In genomic region chr1:40182956-40183710, GRCh38 we compare ENCODE assay signal across 9 cellular contexts. TPM values are rescaled to one million over a fixed set of nuclear protein-coding genes. Genes with fewer than 3 reads are reported as not detected.
DNase-seq lines count a peak whose midpoint lies in the region; ATAC-seq and TF ChIP-seq lines count a peak whose summit lies in the region.
"Had no signal": no experiment of that assay in that cellular context is flagged by ENCODE, and none has a peak within 500 bp of the region (broad histone marks: within the 10 kb centered on the region; RNA-seq: fewer than 3 reads in every experiment).

No MANE protein-coding gene starts in this region.

- no peaks in the 10 kb centered on the region for H3K9me3 ChIP-seq in gastroesophageal sphincter

- no peak for TF ChIP-seq POLR2A in gastroesophageal sphincter (IDR thresholded peaks at IDR 0.05)

- no peak overlapping the region for H3K4me3 ChIP-seq in gastroesophageal sphincter

- no peak for DNase-seq in activated CD4-positive, alpha-beta T cell treated with anti-CD3 and anti-CD28 coated beads, Interleukin-2, amount 10 ng/mL, durations not matched to agents 24 days and 14 days
- DNase-seq in activated CD4-positive, alpha-beta T cell treated with anti-CD3 and anti-CD28 coated beads for 48 hours: no peak
- DNase-seq in LHCN-M2 (ENCODE audit: low read depth) (peak; percentile 43), neural crest cell (ENCODE audit: low read depth, low spot score) (no peak), NCI-H2107 (lab: John Stamatoyannopoulos, UW) (no peak)
- no peak for DNase-seq in central memory CD8-positive, alpha-beta T cell (ENCODE audit: low spot score in 2 of 2)
- no peak for DNase-seq in stimulated activated effector memory CD8-positive, alpha-beta T cell treated with anti-CD3 and anti-CD28 coated beads, Interleukin-12 subunit alpha, Interleukin-12 subunit beta, amount 100 ng/mL, for 72 hours (ENCODE audit: low spot score in 2 of 2)
- DNase-seq: EL had no signal

- intact Hi-C loops in activated CD4-positive, alpha-beta T cell treated with anti-CD3 and anti-CD28 coated beads, Interleukin-2, amount 10 ng/mL, durations not matched to agents 24 days and 14 days (cut with micrococcal nuclease): no loop called here

- no peak overlapping the region for H3K27ac ChIP-seq in gastroesophageal sphincter

- peak overlapping the region; percentile 10 for H3K27ac Mint-ChIP-seq in activated CD4-positive, alpha-beta T cell treated with anti-CD3 and anti-CD28 coated beads, Interleukin-2, amount 10 ng/mL, durations not matched to agents 24 days and 14 days
- peak overlapping the region; percentile 54 for H3K27ac Mint-ChIP-seq in central memory CD8-positive, alpha-beta T cell (ENCODE audit: low read depth)
- peak overlapping the region; percentile 8 for H3K27ac Mint-ChIP-seq in neural crest cell (ENCODE audit: unreplicated experiment)
- no peak overlapping the region for H3K27ac Mint-ChIP-seq in stimulated activated effector memory CD8-positive, alpha-beta T cell treated with anti-CD3 and anti-CD28 coated beads, Interleukin-12 subunit alpha, Interleukin-12 subunit beta, amount 100 ng/mL, for 72 hours

- no peak overlapping the region for H3K4me3 Mint-ChIP-seq in activated CD4-positive, alpha-beta T cell treated with anti-CD3 and anti-CD28 coated beads, Interleukin-2, amount 10 ng/mL, durations not matched to agents 24 days and 14 days
- H3K4me3 Mint-ChIP-seq in central memory CD8-positive, alpha-beta T cell: no peak overlapping the region
- H3K4me3 Mint-ChIP-seq in neural crest cell: no peak overlapping the region
- no peak overlapping the region for H3K4me3 Mint-ChIP-seq in stimulated activated effector memory CD8-positive, alpha-beta T cell treated with anti-CD3 and anti-CD28 coated beads, Interleukin-12 subunit alpha, Interleukin-12 subunit beta, amount 100 ng/mL, for 72 hours

- H3K36me3 Mint-ChIP-seq in activated CD4-positive, alpha-beta T cell treated with anti-CD3 and anti-CD28 coated beads, Interleukin-2, amount 10 ng/mL, durations not matched to agents 24 days and 14 days (ENCODE audit: low read depth): peaks cover 28% of the 10 kb centered on the region
- H3K36me3 Mint-ChIP-seq in central memory CD8-positive, alpha-beta T cell (ENCODE audit: insufficient read depth): peaks cover 9% of the 10 kb centered on the region
- H3K36me3 Mint-ChIP-seq in neural crest cell (ENCODE audit: low read depth): no peaks in the 10 kb centered on the region
- peaks cover 16% of the 10 kb centered on the region for H3K36me3 Mint-ChIP-seq in stimulated activated effector memory CD8-positive, alpha-beta T cell treated with anti-CD3 and anti-CD28 coated beads, Interleukin-12 subunit alpha, Interleukin-12 subunit beta, amount 100 ng/mL, for 72 hours

- H3K27me3 Mint-ChIP-seq in activated CD4-positive, alpha-beta T cell treated with anti-CD3 and anti-CD28 coated beads, Interleukin-2, amount 10 ng/mL, durations not matched to agents 24 days and 14 days: no peaks in the 10 kb centered on the region
- no peaks in the 10 kb centered on the region for H3K27me3 Mint-ChIP-seq in central memory CD8-positive, alpha-beta T cell
- H3K27me3 Mint-ChIP-seq in neural crest cell (ENCODE audit: low read depth): no peaks in the 10 kb centered on the region

- TF ChIP-seq CTCF in neural crest cell (conservative IDR thresholded peaks at IDR 0.05) (peak; percentile 59), gastroesophageal sphincter (IDR thresholded peaks at IDR 0.05) (peak in 1 of 4 experiments; percentile 25)

- no peaks in the 10 kb centered on the region for H3K9me3 Mint-ChIP-seq in activated CD4-positive, alpha-beta T cell treated with anti-CD3 and anti-CD28 coated beads, Interleukin-2, amount 10 ng/mL, durations not matched to agents 24 days and 14 days
- H3K9me3 Mint-ChIP-seq in central memory CD8-positive, alpha-beta T cell: no peaks in the 10 kb centered on the region
- H3K9me3 Mint-ChIP-seq in neural crest cell: no peaks in the 10 kb centered on the region
- H3K9me3 Mint-ChIP-seq in stimulated activated effector memory CD8-positive, alpha-beta T cell treated with anti-CD3 and anti-CD28 coated beads, Interleukin-12 subunit alpha, Interleukin-12 subunit beta, amount 100 ng/mL, for 72 hours: no peaks in the 10 kb centered on the region

- no peaks in the 10 kb centered on the region for H3K27me3 ChIP-seq in gastroesophageal sphincter

- H3K4me1 ChIP-seq in gastroesophageal sphincter: peaks cover 12 to 83% (median 13%) of the 10 kb centered on the region in 3 donors

- TF ChIP-seq EP300 in gastroesophageal sphincter (IDR thresholded peaks at IDR 0.05): no peak

- 32 to 34% methylated on average over 3 of the region's 3 CpGs for WGBS in gastroesophageal sphincter (ENCODE audit: low coverage in 1 of 2), 2 donors

- peaks cover 50% of the 10 kb centered on the region for H3K4me1 Mint-ChIP-seq in activated CD4-positive, alpha-beta T cell treated with anti-CD3 and anti-CD28 coated beads, Interleukin-2, amount 10 ng/mL, durations not matched to agents 24 days and 14 days
- peaks cover 70% of the 10 kb centered on the region for H3K4me1 Mint-ChIP-seq in central memory CD8-positive, alpha-beta T cell
- H3K4me1 Mint-ChIP-seq in neural crest cell: peaks cover 18% of the 10 kb centered on the region
- H3K4me1 Mint-ChIP-seq in stimulated activated effector memory CD8-positive, alpha-beta T cell treated with anti-CD3 and anti-CD28 coated beads, Interleukin-12 subunit alpha, Interleukin-12 subunit beta, amount 100 ng/mL, for 72 hours: peaks cover 71% of the 10 kb centered on the region

- no peak for ATAC-seq in central memory CD8-positive, alpha-beta T cell (replicated peaks; ENCODE audit: extremely low read depth, poor library complexity, severe bottlenecking)
- no peak for ATAC-seq in stimulated activated effector memory CD8-positive, alpha-beta T cell treated with anti-CD3 and anti-CD28 coated beads, Interleukin-12 subunit alpha, Interleukin-12 subunit beta, amount 100 ng/mL, for 72 hours
- no peak for ATAC-seq in gastroesophageal sphincter

- H3K36me3 ChIP-seq in gastroesophageal sphincter: no peaks in the 10 kb centered on the region

RNA-seq across cellular contexts. Expression of gene RLF, which starts 21.9 kb away (rescaled TPM):
- total RNA-seq in activated CD4-positive, alpha-beta T cell treated with anti-CD3 and anti-CD28 coated beads, Interleukin-2, amount 10 ng/mL, durations not matched to agents 24 days and 14 days: 21.2 TPM in 2 replicates
- total RNA-seq in LHCN-M2 (2014; rRNA removed) (15.6 and 15.7 TPM in 2 replicates), neural crest cell (24.0 and 26.5 TPM in 2 replicates), gastroesophageal sphincter (10 to 100 TPM; 19.4 to 28.7 (median 27.9) TPM)
- 3.1 TPM for polyA plus RNA-seq in LHCN-M2 (2012)
